In the genomic region with DNA sequence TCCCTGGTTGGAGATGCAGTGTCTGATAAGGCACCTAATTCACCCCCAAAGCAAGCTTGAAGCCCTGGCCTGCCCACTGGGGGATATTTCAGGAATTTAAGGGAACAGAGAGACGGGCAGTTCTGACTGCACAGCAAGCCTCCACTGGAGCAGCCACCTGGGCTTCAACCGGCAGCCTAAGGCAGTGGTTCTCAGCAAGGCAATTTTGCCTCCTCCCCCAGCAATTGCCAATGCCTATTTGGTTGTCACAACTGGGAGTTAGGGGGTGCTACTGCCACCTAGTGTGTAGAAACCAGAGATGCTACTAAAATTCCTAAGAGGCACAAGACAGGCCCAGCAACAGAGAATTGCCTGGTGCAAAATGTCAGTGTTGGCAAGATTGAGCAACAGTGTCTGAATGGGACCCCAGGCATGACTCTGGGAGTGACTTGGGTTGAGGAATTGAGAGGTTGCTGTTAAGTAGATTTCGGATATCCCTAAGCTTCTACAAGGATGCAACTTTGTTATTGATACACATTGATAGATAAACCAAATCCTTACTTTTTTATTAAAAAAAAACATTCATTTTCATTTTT, we compare ENCODE assay signal across 9 cellular contexts. TPM values are rescaled to one million over a fixed set of nuclear protein-coding genes. Genes with fewer than 3 reads are reported as not detected.
DNase-seq lines count a peak whose midpoint lies in the region; ATAC-seq and TF ChIP-seq lines count a peak whose summit lies in the region.
"Had no signal": no experiment of that assay in that cellular context is flagged by ENCODE, and none has a peak within 500 bp of the region (broad histone marks: within the 10 kb centered on the region; RNA-seq: fewer than 3 reads in every experiment).

No MANE protein-coding gene starts in this region.

- POLR2A ChIA-PET in activated CD4-positive, alpha-beta T cell treated with anti-CD3 and anti-CD28 coated beads for 36 hours (lab: Charles Lee) = no interaction called here

- peaks cover 2% of the 10 kb centered on the region for H3K36me3 Mint-ChIP-seq in activated CD4-positive, alpha-beta T cell treated with anti-CD3 and anti-CD28 coated beads for 36 hours (ENCODE audit: low read depth)
- H3K36me3 Mint-ChIP-seq in progenitor cell of endocrine pancreas (ENCODE audit: insufficient read depth) = peaks cover 62% of the 10 kb centered on the region

- H3K4me1 Mint-ChIP-seq in activated CD4-positive, alpha-beta T cell treated with anti-CD3 and anti-CD28 coated beads for 36 hours = peaks cover 4% of the 10 kb centered on the region
- peaks cover 5% of the 10 kb centered on the region for H3K4me1 Mint-ChIP-seq in progenitor cell of endocrine pancreas (ENCODE audit: low read depth)

- CTCF ChIA-PET in activated CD4-positive, alpha-beta T cell treated with anti-CD3 and anti-CD28 coated beads for 36 hours (lab: Charles Lee) = interaction anchor here (0.5 to 1.4 kb wide), 7 partner anchors 9 to 295 kb away, joined by 3 to 4 read pairs (median 3); no protein-coding TSS in a partner anchor

- H3K4me3 Mint-ChIP-seq in activated CD4-positive, alpha-beta T cell treated with anti-CD3 and anti-CD28 coated beads for 36 hours = no peak overlapping the region
- H3K4me3 Mint-ChIP-seq in progenitor cell of endocrine pancreas (ENCODE audit: low read depth) = no peak overlapping the region

- intact Hi-C loops in activated CD4-positive, alpha-beta T cell treated with anti-CD3 and anti-CD28 coated beads for 36 hours (cut with DNase I, micrococcal nuclease) = loop anchor here in 1 of 2 experiments (1.0 to 10.0 kb wide), 2 partner anchors 330 to 1232 kb away; no protein-coding TSS in a partner anchor

- H3K27ac Mint-ChIP-seq in activated CD4-positive, alpha-beta T cell treated with anti-CD3 and anti-CD28 coated beads for 36 hours = no peak overlapping the region
- no peak overlapping the region for H3K27ac Mint-ChIP-seq in progenitor cell of endocrine pancreas

- ATAC-seq in activated CD4-positive, alpha-beta T cell treated with anti-CD3 and anti-CD28 coated beads for 36 hours = no peak
- ATAC-seq in HG03135 (IDR thresholded peaks at IDR 0.05; ENCODE audit: unreplicated experiment) (no peak), GM19395 (IDR thresholded peaks at IDR 0.05; ENCODE audit: unreplicated experiment) (no peak)

- DNase-seq in activated CD4-positive, alpha-beta T cell treated with anti-CD3 and anti-CD28 coated beads for 36 hours = peak; percentile 41
- no peak for DNase-seq in activated CD4-positive, alpha-beta T cell treated with anti-CD3 and anti-CD28 coated beads for 1 hour
- DNase-seq in M059J (ENCODE audit: low read depth) (peak; percentile 30), ecto neural progenitor cell (ENCODE audit: low spot score) (peak; percentile 63), progenitor cell of endocrine pancreas (ENCODE audit: low spot score, unreplicated experiment) (no peak), DMS114 treated with DMSO at 0.1 percent for 48 hours (lab: John Stamatoyannopoulos, UW; ENCODE audit: unreplicated experiment) (no peak)
- DNase-seq: SHP77 treated with DMSO at 0.1 percent for 48 hours had no signal

- peak; percentile 49 for TF ChIP-seq CTCF in progenitor cell of endocrine pancreas (IDR thresholded peaks at IDR 0.05; ENCODE audit: unreplicated experiment)

- no peaks in the 10 kb centered on the region for H3K27me3 Mint-ChIP-seq in activated CD4-positive, alpha-beta T cell treated with anti-CD3 and anti-CD28 coated beads for 36 hours
- no peaks in the 10 kb centered on the region for H3K27me3 Mint-ChIP-seq in progenitor cell of endocrine pancreas

- H3K9me3 Mint-ChIP-seq in activated CD4-positive, alpha-beta T cell treated with anti-CD3 and anti-CD28 coated beads for 36 hours (ENCODE audit: low read depth) = peaks cover 7% of the 10 kb centered on the region
- peaks cover 3% of the 10 kb centered on the region for H3K9me3 Mint-ChIP-seq in progenitor cell of endocrine pancreas (ENCODE audit: low read depth)

RNA-seq across cellular contexts. Expression of a gene that starts 58.7 kb away (rescaled TPM):
- total RNA-seq in activated CD4-positive, alpha-beta T cell treated with anti-CD3 and anti-CD28 coated beads for 36 hours = 1 to 10 TPM; 4.6 to 6.1 TPM
- total RNA-seq in M059J (2014; rRNA removed; shearing (Covaris generic)) = 174 and 202 TPM in 2 replicates
- 38.6 and 47.5 TPM in 2 replicates for total RNA-seq in progenitor cell of endocrine pancreas

Comparison
In these comparisons a context has a peak if more than half of its experiments do, and no peak if none do; other contexts are left out.
1. DNase-seq: peak in activated CD4-positive, alpha-beta T cell treated with anti-CD3 and anti-CD28 coated beads for 36 hours (single experiment), M059J (single experiment) and ecto neural progenitor cell (single experiment); none in activated CD4-positive, alpha-beta T cell treated with anti-CD3 and anti-CD28 coated beads for 1 hour (single experiment), progenitor cell of endocrine pancreas (single experiment) and DMS114 treated with DMSO at 0.1 percent for 48 hours (single experiment).